In genomic region chr19:30430206-30430734, GRCh38 we compare ENCODE assay signal across 30 cellular contexts. TPM values are rescaled to one million over a fixed set of nuclear protein-coding genes. Genes with fewer than 3 reads are reported as not detected.
"Had no signal": no experiment of that assay in that cellular context is flagged by ENCODE, and none has a peak within 500 bp of the region (broad histone marks: within the 10 kb centered on the region; RNA-seq: fewer than 3 reads in every experiment).

No MANE protein-coding gene starts in this region.

- DNase-seq: hypothalamus; immature natural killer cell; kidney; left colon; left lung; lower lobe of right lung; mammary epithelial cell; mesenchymal stem cell; naive thymus-derived CD8-positive, alpha-beta T cell; nucleus accumbens; psoas muscle; right lobe of liver; stimulated activated CD4-positive, alpha-beta T cell treated with anti-CD3 and anti-CD28 coated beads, Interleukin-12 subunit alpha, Interleukin-12 subunit beta, amount 100 ng/mL, for 4 hours; stimulated activated CD4-positive, alpha-beta T cell treated with anti-CD3 and anti-CD28 coated beads, Interleukin-15, amount 100 ng/mL, for 24 hours; stimulated activated CD4-positive, alpha-beta T cell treated with anti-CD3 and anti-CD28 coated beads, Interleukin-2, amount 100 ng/mL, for 24 hours; stimulated activated CD4-positive, alpha-beta T cell treated with anti-CD3 and anti-CD28 coated beads, Interleukin-4, amount 100 ng/mL, for 1 hour; stimulated activated naive B cell treated with anti-CD40 and anti-IgM and Interleukin-4, amounts not matched to agents 10 μg/mL and 1 μg/mL and 100 μg/mL, for 72 hours; tibial artery; trophoblast cell; upper lobe of right lung; uterus had no signal

- H3K27ac ChIP-seq: left lung, lower lobe of right lung, parathyroid adenoma, psoas muscle, right lobe of liver, suprapubic skin, thoracic aorta, tibial artery, upper lobe of right lung, uterus had no signal

- H3K4me3 Mint-ChIP-seq: immature natural killer cell; naive thymus-derived CD8-positive, alpha-beta T cell; nephron; neural crest cell; stimulated activated naive B cell treated with anti-CD40 and anti-IgM and Interleukin-4, amounts not matched to agents 10 μg/mL and 1 μg/mL and 100 μg/mL, for 72 hours; stimulated activated naive CD8-positive, alpha-beta T cell treated with anti-CD3 and anti-CD28 coated beads, Interleukin-15, Interleukin-2, amounts not matched to agents 100 ng/mL and 50 ng/mL, for 24 hours had no signal

- H3K9me3 ChIP-seq: left lung, lower lobe of right lung, psoas muscle, right lobe of liver, suprapubic skin, thoracic aorta, tibial artery, upper lobe of right lung, uterus had no signal

- H3K4me1 ChIP-seq: left lung, lower lobe of right lung, parathyroid adenoma, psoas muscle, right lobe of liver, suprapubic skin, tibial artery, upper lobe of right lung, uterus had no signal

- H3K27me3 ChIP-seq: left lung, right lobe of liver, tibial artery, upper lobe of right lung, uterus had no signal

- H3K36me3 Mint-ChIP-seq: immature natural killer cell; naive thymus-derived CD8-positive, alpha-beta T cell; stimulated activated naive B cell treated with anti-CD40 and anti-IgM and Interleukin-4, amounts not matched to agents 10 μg/mL and 1 μg/mL and 100 μg/mL, for 72 hours had no signal

- ATAC-seq: left colon; left lung; lower lobe of right lung; naive thymus-derived CD8-positive, alpha-beta T cell; psoas muscle; right lobe of liver; stimulated activated naive B cell treated with anti-CD40 and anti-IgM and Interleukin-4, amounts not matched to agents 10 μg/mL and 1 μg/mL and 100 μg/mL, for 72 hours; upper lobe of right lung had no signal

- H3K36me3 ChIP-seq: left lung, lower lobe of right lung, right lobe of liver, suprapubic skin, thoracic aorta, tibial artery, upper lobe of right lung, uterus had no signal

- H3K9me3 Mint-ChIP-seq: nephron; neural crest cell; stimulated activated naive CD8-positive, alpha-beta T cell treated with anti-CD3 and anti-CD28 coated beads, Interleukin-15, Interleukin-2, amounts not matched to agents 100 ng/mL and 50 ng/mL, for 24 hours had no signal

- H3K27me3 Mint-ChIP-seq: stimulated activated naive B cell treated with anti-CD40 and anti-IgM and Interleukin-4, amounts not matched to agents 10 μg/mL and 1 μg/mL and 100 μg/mL, for 72 hours had no signal

- H3K4me1 Mint-ChIP-seq: immature natural killer cell; nephron; neural crest cell; stimulated activated naive B cell treated with anti-CD40 and anti-IgM and Interleukin-4, amounts not matched to agents 10 μg/mL and 1 μg/mL and 100 μg/mL, for 72 hours had no signal

- H3K27ac Mint-ChIP-seq: immature natural killer cell; naive thymus-derived CD8-positive, alpha-beta T cell; nephron; stimulated activated naive B cell treated with anti-CD40 and anti-IgM and Interleukin-4, amounts not matched to agents 10 μg/mL and 1 μg/mL and 100 μg/mL, for 72 hours; stimulated activated naive CD8-positive, alpha-beta T cell treated with anti-CD3 and anti-CD28 coated beads, Interleukin-15, Interleukin-2, amounts not matched to agents 100 ng/mL and 50 ng/mL, for 24 hours had no signal

- H3K4me3 ChIP-seq: left lung, lower lobe of right lung, psoas muscle, right lobe of liver, smooth muscle cell, suprapubic skin, thoracic aorta, tibial artery, upper lobe of right lung, uterus had no signal

- FAIRE-seq: islet of Langerhans, kidney had no signal

- H3K4me2 ChIP-seq: smooth muscle cell had no signal

RNA-seq across cellular contexts. Expression of gene ZNF536, which starts 58.1 kb away (rescaled TPM):
- total RNA-seq: mammary epithelial cell; naive thymus-derived CD8-positive, alpha-beta T cell; osteoblast; smooth muscle cell had no signal
- polyA plus RNA-seq: immature natural killer cell; mammary epithelial cell; naive thymus-derived CD8-positive, alpha-beta T cell; smooth muscle cell had no signal
